In genomic region chr2:37566517-37566961, GRCh38 we compare ENCODE assay signal across 17 cellular contexts.
DNase-seq lines count a peak whose midpoint lies in the region; ATAC-seq, FAIRE-seq and TF ChIP-seq lines count a peak whose summit lies in the region.
"Had no signal": no experiment of that assay in that cellular context is flagged by ENCODE, and none has a peak within 500 bp of the region (broad histone marks: within the 10 kb centered on the region; RNA-seq: fewer than 3 reads in every experiment).

No MANE protein-coding gene starts in this region.

- H3K27ac ChIP-seq in right atrium auricular region, result no peak overlapping the region
- H3K27ac ChIP-seq in astrocyte (ENCODE audit: low read depth, low read length), result peak overlapping the region; percentile 72
- H3K27ac ChIP-seq in aorta (ENCODE audit: low read depth in 1 of 2, low read length in 2 of 2), result no peak overlapping the region
- no peak overlapping the region for H3K27ac ChIP-seq in SJCRH30
- H3K27ac ChIP-seq: cardiac muscle cell, thyroid gland had no signal

- no peak for DNase-seq in Right ventricle myocardium superior
- DNase-seq in right atrium auricular region (ENCODE audit: low spot score), result no peak
- DNase-seq in astrocyte (ENCODE audit: low read depth), result peak; percentile 70
- DNase-seq in foreskin melanocyte, result peak; percentile 85
- DNase-seq in aorta, result no peak
- DNase-seq in anterior cingulate cortex (lab: John Stamatoyannopoulos, UW), result no peak
- DNase-seq in SJCRH30, result no peak
- DNase-seq: activated T-cell treated with anti-CD3 and anti-CD28 coated beads, Interleukin-2, amount 50 U/mL, for 72 hours; DMS153; NCI-H1694; NCI-H774; small intestine; thyroid gland had no signal

- H4K20me1 ChIP-seq in astrocyte (ENCODE audit: insufficient read depth, low read length), result no peaks in the 10 kb centered on the region

- intact Hi-C loops in Right ventricle myocardium superior (cut with DNase I), result no loop called here
- intact Hi-C loops in aorta (cut with DNase I), result loop anchor here in 1 of 2 donors (10.0 kb wide), 1 partner anchor 152 kb away; no protein-coding TSS in a partner anchor

- peaks cover 7% of the 10 kb centered on the region for H3K9me3 Mint-ChIP-seq in astrocyte (ENCODE audit: unreplicated experiment)
- H3K9me3 Mint-ChIP-seq: natural killer cell treated with Interleukin-12 subunit alpha and Interleukin-12 subunit beta and Interleukin-15 and Interleukin-18, amount 100 ng/mL, for 72 hours had no signal

- peak; percentile 49 for FAIRE-seq in astrocyte (lab: Jason Lieb, UNC)
- FAIRE-seq: small intestine had no signal

- H3K36me3 Mint-ChIP-seq in astrocyte (ENCODE audit: low read depth, unreplicated experiment), result peaks cover 3% of the 10 kb centered on the region
- H3K36me3 Mint-ChIP-seq: IgD-negative memory B cell; natural killer cell treated with Interleukin-12 subunit alpha and Interleukin-12 subunit beta and Interleukin-15 and Interleukin-18, amount 100 ng/mL, for 72 hours had no signal

- H3K4me2 ChIP-seq in astrocyte (ENCODE audit: low read length), result peak overlapping the region; percentile 36

- TF ChIP-seq CTCF in right atrium auricular region (IDR thresholded peaks at IDR 0.05), result no peak
- TF ChIP-seq CTCF in astrocyte (IDR thresholded peaks at IDR 0.05; ENCODE audit: insufficient read depth, low read depth, low read length), result no peak

- no peaks in the 10 kb centered on the region for H3K79me2 ChIP-seq in astrocyte (ENCODE audit: insufficient read depth, low read length)

- WGBS in aorta, 2 donors, result 35 to 59% methylated on average over 5 of the region's 5 CpGs

- H3K27ac Mint-ChIP-seq in astrocyte (ENCODE audit: unreplicated experiment), result peak overlapping the region; percentile 1
- H3K27ac Mint-ChIP-seq: activated T-cell treated with anti-CD3 and anti-CD28 coated beads, Interleukin-2, amount 50 U/mL, for 72 hours; IgD-negative memory B cell had no signal

- no peaks in the 10 kb centered on the region for H3K27me3 ChIP-seq in right atrium auricular region
- H3K27me3 ChIP-seq in astrocyte (ENCODE audit: insufficient read depth, low read length), result no peaks in the 10 kb centered on the region
- H3K27me3 ChIP-seq in aorta (ENCODE audit: control insufficient read depth in 1 of 2, insufficient read depth in 2 of 2, low read length in 1 of 2), result no peaks in the 10 kb centered on the region
- no peaks in the 10 kb centered on the region for H3K27me3 ChIP-seq in SJCRH30
- H3K27me3 ChIP-seq: cardiac muscle cell, thyroid gland had no signal

- H3K4me1 ChIP-seq in right atrium auricular region, result peaks cover 0 to 23% of the 10 kb centered on the region in 2 donors
- peaks cover 60% of the 10 kb centered on the region for H3K4me1 ChIP-seq in astrocyte (ENCODE audit: insufficient read depth, low read length)
- no peaks in the 10 kb centered on the region for H3K4me1 ChIP-seq in aorta (ENCODE audit: control insufficient read depth in 1 of 2, insufficient read depth in 2 of 2, low read length in 2 of 2)
- peaks cover 18% of the 10 kb centered on the region for H3K4me1 ChIP-seq in SJCRH30
- H3K4me1 ChIP-seq: thyroid gland had no signal

- H3K4me3 ChIP-seq in right atrium auricular region (no peak overlapping the region), astrocyte (ENCODE audit: insufficient read depth, low read depth, low read length) (no peak overlapping the region), aorta (ENCODE audit: low read length in 2 of 2) (no peak overlapping the region), SJCRH30 (no peak overlapping the region)
- H3K4me3 ChIP-seq: cardiac muscle cell, thyroid gland had no signal

- H3K4me3 Mint-ChIP-seq in astrocyte (ENCODE audit: unreplicated experiment), result no peak overlapping the region
- H3K4me3 Mint-ChIP-seq: activated T-cell treated with anti-CD3 and anti-CD28 coated beads, Interleukin-2, amount 50 U/mL, for 72 hours; IgD-negative memory B cell; natural killer cell treated with Interleukin-12 subunit alpha and Interleukin-12 subunit beta and Interleukin-15 and Interleukin-18, amount 100 ng/mL, for 72 hours had no signal

- peaks cover 50% of the 10 kb centered on the region for H3K4me1 Mint-ChIP-seq in astrocyte (ENCODE audit: low read depth, unreplicated experiment)

- ATAC-seq in Right ventricle myocardium superior (ENCODE audit: poor library complexity), result peak; percentile 33
- peak; percentile 39 for ATAC-seq in aorta (ENCODE audit: low FRiP score)
- ATAC-seq in HG02884 (IDR thresholded peaks at IDR 0.05; ENCODE audit: unreplicated experiment), result no peak
- ATAC-seq: activated T-cell treated with anti-CD3 and anti-CD28 coated beads, Interleukin-2, amount 50 U/mL, for 72 hours; natural killer cell treated with Interleukin-12 subunit alpha and Interleukin-12 subunit beta and Interleukin-15 and Interleukin-18, amount 100 ng/mL, for 72 hours had no signal

- no peaks in the 10 kb centered on the region for H3K36me3 ChIP-seq in right atrium auricular region
- H3K36me3 ChIP-seq in astrocyte (ENCODE audit: insufficient read depth, low read length), result no peaks in the 10 kb centered on the region
- H3K36me3 ChIP-seq in aorta (ENCODE audit: control insufficient read depth in 1 of 2, insufficient read depth in 2 of 2, low read length in 1 of 2), result no peaks in the 10 kb centered on the region
- H3K36me3 ChIP-seq in SJCRH30, result no peaks in the 10 kb centered on the region
- H3K36me3 ChIP-seq: cardiac muscle cell, thyroid gland had no signal

- H2AFZ ChIP-seq in astrocyte (ENCODE audit: low read depth, low read length), result peak overlapping the region; percentile 21

- H3K9me3 ChIP-seq in right atrium auricular region (no peaks in the 10 kb centered on the region), astrocyte (ENCODE audit: insufficient read depth, low read depth, low read length) (no peaks in the 10 kb centered on the region), aorta (ENCODE audit: control insufficient read depth, low read length) (no peaks in the 10 kb centered on the region), SJCRH30 (replicated peaks) (no peaks in the 10 kb centered on the region)
- H3K9me3 ChIP-seq: thyroid gland had no signal

- peak overlapping the region; percentile 11 for H3K9ac ChIP-seq in astrocyte (ENCODE audit: low read length)

- H3K27me3 Mint-ChIP-seq in astrocyte (ENCODE audit: low read depth, unreplicated experiment), result no peaks in the 10 kb centered on the region
- H3K27me3 Mint-ChIP-seq: IgD-negative memory B cell; natural killer cell treated with Interleukin-12 subunit alpha and Interleukin-12 subunit beta and Interleukin-15 and Interleukin-18, amount 100 ng/mL, for 72 hours had no signal

Comparison
In these comparisons a context has a peak if more than half of its experiments do, and no peak if none do; other contexts are left out.
1. DNase-seq: peak in astrocyte (single experiment) and foreskin melanocyte (single experiment); none in Right ventricle myocardium superior (single experiment), right atrium auricular region (single experiment), aorta (0 of 2), anterior cingulate cortex (0 of 58) and SJCRH30 (0 of 2).